ENCODE assay signal across 1 cellular context in genomic region chr13:57045816-57046691, GRCh38.
TF ChIP-seq lines count a peak whose summit lies in the region.

No MANE protein-coding gene starts in this region.

TF ChIP-seq in endothelial cell of umbilical vein, 7 proteins besides CTCF, POLR2A, EP300 and RAD21 (continued from another document):
- no peak for TF ChIP-seq POLR2AphosphoS5 (IDR thresholded peaks at IDR 0.05; ENCODE audit: insufficient read depth, low read depth, low read length)
- no peak for TF ChIP-seq JUN (IDR thresholded peaks at IDR 0.05; ENCODE audit: borderline replicate concordance, insufficient read depth, insufficient read length, low read depth)
- TF ChIP-seq FOS (IDR thresholded peaks at IDR 0.05; ENCODE audit: borderline replicate concordance, insufficient read depth, low read length), result no peak
- no peak for TF ChIP-seq MAX (IDR thresholded peaks at IDR 0.05; ENCODE audit: insufficient read depth, insufficient read length)
- TF ChIP-seq EZH2 (IDR thresholded peaks at IDR 0.05; ENCODE audit: borderline replicate concordance, low read depth, low read length, severe bottlenecking), result no peak
- TF ChIP-seq GATA2 (IDR thresholded peaks at IDR 0.05; ENCODE audit: insufficient read depth, insufficient read length, low read depth, low read length), result no peak
